In genomic region chr15:83769411-83769960, GRCh38 we compare ENCODE assay signal across 31 cellular contexts.
DNase-seq lines count a peak whose midpoint lies in the region; ATAC-seq, FAIRE-seq and TF ChIP-seq lines count a peak whose summit lies in the region.
"Had no signal": no experiment of that assay in that cellular context is flagged by ENCODE, and none has a peak within 500 bp of the region (broad histone marks: within the 10 kb centered on the region; RNA-seq: fewer than 3 reads in every experiment).

No MANE protein-coding gene starts in this region.

- H3K27me3 Mint-ChIP-seq in mesothelial cell of epicardium (ENCODE audit: low read depth), result peaks cover 2% of the 10 kb centered on the region
- H3K27me3 Mint-ChIP-seq: activated CD4-positive, alpha-beta T cell treated with anti-CD3 and anti-CD28 coated beads, Interleukin-2, amount 10 ng/mL, durations not matched to agents 7 days and 5 days; stimulated activated naive B cell treated with anti-CD40 and anti-IgM and Interleukin-4, amounts not matched to agents 10 μg/mL and 1 μg/mL and 100 μg/mL, for 72 hours had no signal

- TF ChIP-seq CTCF in bronchial epithelial cell (IDR thresholded peaks at IDR 0.05; ENCODE audit: insufficient read depth, low read length, severe bottlenecking), result no peak
- no peak for TF ChIP-seq CTCF in mesothelial cell of epicardium (IDR thresholded peaks at IDR 0.05; ENCODE audit: unreplicated experiment)

- no peak overlapping the region for H3K4me3 ChIP-seq in GM23248
- H3K4me3 ChIP-seq in bronchial epithelial cell (ENCODE audit: low read depth, low read length), result no peak overlapping the region
- H3K4me3 ChIP-seq: colonic mucosa, heart left ventricle, lower lobe of right lung, ovary had no signal

- no peaks in the 10 kb centered on the region for H4K20me1 ChIP-seq in GM23248 (ENCODE audit: insufficient read depth)

- H3K27ac Mint-ChIP-seq in mesothelial cell of epicardium, result peak overlapping the region; percentile 59
- H3K27ac Mint-ChIP-seq: activated B cell treated with CpG ODN at 0.5 μM for 24 hours; activated CD4-positive, alpha-beta T cell treated with anti-CD3 and anti-CD28 coated beads, Interleukin-2, amount 10 ng/mL, durations not matched to agents 7 days and 5 days; activated naive CD8-positive, alpha-beta T cell; stimulated activated naive B cell treated with anti-CD40 and anti-IgM and Interleukin-4, amounts not matched to agents 10 μg/mL and 1 μg/mL and 100 μg/mL, for 72 hours had no signal

- H3K27me3 ChIP-seq in GM23248 (replicated peaks; ENCODE audit: insufficient read depth), result no peaks in the 10 kb centered on the region; the same call in 1 of the 2 replicates
- H3K27me3 ChIP-seq in bronchial epithelial cell (ENCODE audit: control insufficient read depth, insufficient read depth, low read length), result no peaks in the 10 kb centered on the region
- H3K27me3 ChIP-seq: colonic mucosa, heart left ventricle, ovary had no signal

- no peaks in the 10 kb centered on the region for H3K9me3 Mint-ChIP-seq in mesothelial cell of epicardium
- H3K9me3 Mint-ChIP-seq: activated CD4-positive, alpha-beta T cell treated with anti-CD3 and anti-CD28 coated beads, Interleukin-2, amount 10 ng/mL, durations not matched to agents 7 days and 5 days had no signal

- H3K9me2 ChIP-seq in GM23248 (ENCODE audit: insufficient read depth), result no peaks in the 10 kb centered on the region

- H3K36me3 ChIP-seq in GM23248 (ENCODE audit: low read depth) (no peaks in the 10 kb centered on the region), bronchial epithelial cell (ENCODE audit: control insufficient read depth, insufficient read depth, low read length) (no peaks in the 10 kb centered on the region)
- H3K36me3 ChIP-seq: colonic mucosa, lower lobe of right lung, ovary had no signal

- 22 to 29% methylated on average over 1 of the region's 1 CpG for WGBS in GM23248 (ENCODE audit: low coverage in 1 of 2, low lambda C conversion rate in 2 of 2, missing lambda C conversion rate in 2 of 2), 2 experiments

- no peaks in the 10 kb centered on the region for H3K79me2 ChIP-seq in GM23248 (ENCODE audit: insufficient read depth)

- no peaks in the 10 kb centered on the region for H3K4me1 ChIP-seq in GM23248 (ENCODE audit: insufficient read depth)
- H3K4me1 ChIP-seq: colonic mucosa, lower lobe of right lung had no signal

- H3K36me3 Mint-ChIP-seq in mesothelial cell of epicardium, result peaks cover 2% of the 10 kb centered on the region
- H3K36me3 Mint-ChIP-seq: activated naive CD8-positive, alpha-beta T cell; stimulated activated naive B cell treated with anti-CD40 and anti-IgM and Interleukin-4, amounts not matched to agents 10 μg/mL and 1 μg/mL and 100 μg/mL, for 72 hours had no signal

- ATAC-seq in HG02840 (IDR thresholded peaks at IDR 0.05; ENCODE audit: low FRiP score, unreplicated experiment), result no peak
- ATAC-seq: lower lobe of right lung; stimulated activated naive B cell treated with anti-CD40 and anti-IgM and Interleukin-4, amounts not matched to agents 10 μg/mL and 1 μg/mL and 100 μg/mL, for 72 hours had no signal

- H3K4me2 ChIP-seq in GM23248 (ENCODE audit: unreplicated experiment), result no peak overlapping the region

- no peak overlapping the region for H3K9ac ChIP-seq in GM23248

- no peak for FAIRE-seq in bronchial epithelial cell (lab: Jason Lieb, UNC)
- FAIRE-seq: small intestine had no signal

- no peak overlapping the region for H3K4me3 Mint-ChIP-seq in mesothelial cell of epicardium
- H3K4me3 Mint-ChIP-seq: activated B cell treated with CpG ODN at 0.5 μM for 24 hours; activated CD4-positive, alpha-beta T cell treated with anti-CD3 and anti-CD28 coated beads, Interleukin-2, amount 10 ng/mL, durations not matched to agents 7 days and 5 days; activated naive CD8-positive, alpha-beta T cell; stimulated activated naive B cell treated with anti-CD40 and anti-IgM and Interleukin-4, amounts not matched to agents 10 μg/mL and 1 μg/mL and 100 μg/mL, for 72 hours had no signal

- no peak overlapping the region for H3K27ac ChIP-seq in GM23248
- H3K27ac ChIP-seq: colonic mucosa, heart left ventricle, HL-60, lower lobe of right lung, ovary had no signal

- no peak overlapping the region for H2AFZ ChIP-seq in GM23248

- DNase-seq in GM23248 (peak; percentile 3), NCI-H1417 (lab: John Stamatoyannopoulos, UW) (peak in 2 of 3 experiments; percentile 23 to 84), bronchial epithelial cell (ENCODE audit: low read depth) (peak; percentile 44), mesothelial cell of epicardium (ENCODE audit: low spot score in 2 of 2, unreplicated experiment in 2 of 2) (no peak), GM19240 (ENCODE audit: insufficient read length, low spot score) (no peak), AG20443 (ENCODE audit: low spot score) (no peak)
- DNase-seq: activated B cell treated with CpG ODN at 0.5 μM for 24 hours; activated CD4-positive, alpha-beta T cell treated with anti-CD3 and anti-CD28 coated beads, Interleukin-2, amount 10 ng/mL, durations not matched to agents 7 days and 5 days; activated effector memory CD4-positive, alpha-beta T cell treated with Interleukin-2 at 50 U/mL for 16 hours; activated T-cell treated with anti-CD3 and anti-CD28 coated beads, Interleukin-2, amount 50 U/mL, for 1 hour; anterior cingulate cortex; C1 segment of cervical spinal cord; colonic mucosa; effector memory CD4-positive, alpha-beta T cell; foreskin fibroblast; H7; heart left ventricle; KBM-7; lower lobe of right lung; NCI-H1436; NCI-H2107; NCI-H446; OCI-M1; ovary; retina; small intestine; stimulated activated naive B cell treated with anti-CD40 and anti-IgM and Interleukin-4, amounts not matched to agents 10 μg/mL and 1 μg/mL and 100 μg/mL, for 72 hours; trophoblast cell had no signal

- in situ Hi-C loops in GM23248 (cut with MboI), result no loop called here

- H3F3A ChIP-seq in GM23248 (ENCODE audit: insufficient read depth), result no peaks in the 10 kb centered on the region

- peaks cover 56% of the 10 kb centered on the region for H3K4me1 Mint-ChIP-seq in mesothelial cell of epicardium
- H3K4me1 Mint-ChIP-seq: activated B cell treated with CpG ODN at 0.5 μM for 24 hours; activated CD4-positive, alpha-beta T cell treated with anti-CD3 and anti-CD28 coated beads, Interleukin-2, amount 10 ng/mL, durations not matched to agents 7 days and 5 days; stimulated activated naive B cell treated with anti-CD40 and anti-IgM and Interleukin-4, amounts not matched to agents 10 μg/mL and 1 μg/mL and 100 μg/mL, for 72 hours had no signal

- H3K9me3 ChIP-seq in GM23248 (ENCODE audit: low read depth), result no peaks in the 10 kb centered on the region
- H3K9me3 ChIP-seq: colonic mucosa, heart left ventricle, lower lobe of right lung, ovary had no signal

Comparison
In these comparisons a context has a peak if more than half of its experiments do, and no peak if none do; other contexts are left out.
1. DNase-seq: peak in GM23248 (single experiment), NCI-H1417 (2 of 3) and bronchial epithelial cell (single experiment); none in mesothelial cell of epicardium (0 of 2), GM19240 (single experiment) and AG20443 (single experiment).